1 cellular context compared by ENCODE assay signal in genomic region chr17:32348483-32348800, GRCh38.
A peak's percentile ranks its signal among the peaks of the same experiment; 100 is the strongest.
TF ChIP-seq lines count a peak whose summit lies in the region.

No MANE protein-coding gene starts in this region.

TF ChIP-seq in liver, 16 proteins besides CTCF, POLR2A, EP300 and RAD21:
- TF ChIP-seq MAX (IDR thresholded peaks at IDR 0.05) (no peak), ATF3 (IDR thresholded peaks at IDR 0.05) (no peak), NR2F2 (IDR thresholded peaks at IDR 0.05) (no peak), GABPA (IDR thresholded peaks at IDR 0.05 in 1 of 2, conservative IDR thresholded peaks at IDR 0.05 in 1 of 2) (no peak), SP1 (IDR thresholded peaks at IDR 0.05) (peak; percentile 21), RXRA (IDR thresholded peaks at IDR 0.05) (peak; percentile 24 to 31), FOXA1 (IDR thresholded peaks at IDR 0.05) (no peak), YY1 (IDR thresholded peaks at IDR 0.05) (no peak), EGR1 (IDR thresholded peaks at IDR 0.05; ENCODE audit: low read depth in 2 of 2) (no peak), REST (IDR thresholded peaks at IDR 0.05) (no peak), ZBTB33 (IDR thresholded peaks at IDR 0.05) (no peak), FOXA2 (IDR thresholded peaks at IDR 0.05) (no peak), HNF4G (IDR thresholded peaks at IDR 0.05) (peak; percentile 61), TAF1 (conservative IDR thresholded peaks at IDR 0.05) (no peak), HNF4A (conservative IDR thresholded peaks at IDR 0.05) (peak; percentile 87 to 92), JUND (IDR thresholded peaks at IDR 0.05) (no peak)
TF ChIP-seq in liver: peak in this region for 4.
